In genomic region chr3:106560451-106560966, GRCh38 we compare ENCODE assay signal across 13 cellular contexts.
A peak's percentile ranks its signal among the peaks of the same experiment; 100 is the strongest.
DNase-seq lines count a peak whose midpoint lies in the region; ATAC-seq and TF ChIP-seq lines count a peak whose summit lies in the region.
"Had no signal": no experiment of that assay in that cellular context is flagged by ENCODE, and none has a peak within 500 bp of the region (broad histone marks: within the 10 kb centered on the region; RNA-seq: fewer than 3 reads in every experiment).

No MANE protein-coding gene starts in this region.

- H3K4me1 Mint-ChIP-seq in activated naive CD8-positive, alpha-beta T cell treated with anti-CD3 and anti-CD28 coated beads, Interleukin-2, amount 50 U/mL, for 24 hours = peaks cover 5% of the 10 kb centered on the region
- H3K4me1 Mint-ChIP-seq in activated naive CD8-positive, alpha-beta T cell treated with anti-CD3 and anti-CD28 coated beads for 36 hours = no peaks in the 10 kb centered on the region

- TF ChIP-seq CTCF in suprapubic skin (IDR thresholded peaks at IDR 0.05) = no peak

- H3K36me3 Mint-ChIP-seq in activated naive CD8-positive, alpha-beta T cell treated with anti-CD3 and anti-CD28 coated beads, Interleukin-2, amount 50 U/mL, for 24 hours (ENCODE audit: low read depth) = no peaks in the 10 kb centered on the region
- H3K36me3 Mint-ChIP-seq in activated naive CD8-positive, alpha-beta T cell treated with anti-CD3 and anti-CD28 coated beads for 36 hours = no peaks in the 10 kb centered on the region
- H3K36me3 Mint-ChIP-seq: naive thymus-derived CD4-positive, alpha-beta T cell had no signal

- ATAC-seq in activated naive CD8-positive, alpha-beta T cell treated with anti-CD3 and anti-CD28 coated beads, Interleukin-2, amount 50 U/mL, for 24 hours = peak; percentile 46
- ATAC-seq in HG02610 (IDR thresholded peaks at IDR 0.05; ENCODE audit: unreplicated experiment) (no peak), HG02678 (IDR thresholded peaks at IDR 0.05; ENCODE audit: unreplicated experiment) (no peak)
- ATAC-seq: naive thymus-derived CD4-positive, alpha-beta T cell had no signal

- 40% methylated on average over 3 of the region's 3 CpGs for WGBS in suprapubic skin

- H3K36me3 ChIP-seq in suprapubic skin = no peaks in the 10 kb centered on the region

- no peak for TF ChIP-seq POLR2A in suprapubic skin (IDR thresholded peaks at IDR 0.05)

- H3K4me3 ChIP-seq in suprapubic skin = no peak overlapping the region
- H3K4me3 ChIP-seq: coronary artery had no signal

- no peak for TF ChIP-seq EP300 in suprapubic skin (IDR thresholded peaks at IDR 0.05)

- peak overlapping the region; percentile 68 for H3K27ac ChIP-seq in suprapubic skin
- H3K27ac ChIP-seq: KMS-11 had no signal

- no peak for DNase-seq in activated naive CD8-positive, alpha-beta T cell treated with anti-CD3 and anti-CD28 coated beads, Interleukin-2, amount 50 U/mL, for 24 hours
- no peak for DNase-seq in activated naive CD8-positive, alpha-beta T cell treated with anti-CD3 and anti-CD28 coated beads for 36 hours
- DNase-seq in RPMI7951 (ENCODE audit: low read depth) (peak; percentile 72), fibroblast of peridontal ligament (ENCODE audit: extremely low read depth) (peak; percentile 87), suprapubic skin (ENCODE audit: low spot score in 2 of 2) (no peak), DMS153 (lab: John Stamatoyannopoulos, UW) (no peak)
- DNase-seq: activated T-cell treated with anti-CD3 and anti-CD28 coated beads, Interleukin-2, amount 50 U/mL, for 24 hours; naive thymus-derived CD4-positive, alpha-beta T cell; NCI-H526 had no signal

- no peak overlapping the region for H3K27ac Mint-ChIP-seq in activated naive CD8-positive, alpha-beta T cell treated with anti-CD3 and anti-CD28 coated beads, Interleukin-2, amount 50 U/mL, for 24 hours
- no peak overlapping the region for H3K27ac Mint-ChIP-seq in activated naive CD8-positive, alpha-beta T cell treated with anti-CD3 and anti-CD28 coated beads for 36 hours
- H3K27ac Mint-ChIP-seq: activated T-cell treated with anti-CD3 and anti-CD28 coated beads, Interleukin-2, amount 50 U/mL, for 24 hours; naive thymus-derived CD4-positive, alpha-beta T cell had no signal

- H3K9me3 ChIP-seq in suprapubic skin = peaks cover 2% of the 10 kb centered on the region

- no peak overlapping the region for H3K4me3 Mint-ChIP-seq in activated naive CD8-positive, alpha-beta T cell treated with anti-CD3 and anti-CD28 coated beads, Interleukin-2, amount 50 U/mL, for 24 hours
- H3K4me3 Mint-ChIP-seq in activated naive CD8-positive, alpha-beta T cell treated with anti-CD3 and anti-CD28 coated beads for 36 hours = no peak overlapping the region
- H3K4me3 Mint-ChIP-seq: activated T-cell treated with anti-CD3 and anti-CD28 coated beads, Interleukin-2, amount 50 U/mL, for 24 hours; naive thymus-derived CD4-positive, alpha-beta T cell had no signal

- no peaks in the 10 kb centered on the region for H3K27me3 Mint-ChIP-seq in activated naive CD8-positive, alpha-beta T cell treated with anti-CD3 and anti-CD28 coated beads, Interleukin-2, amount 50 U/mL, for 24 hours
- no peaks in the 10 kb centered on the region for H3K27me3 Mint-ChIP-seq in activated naive CD8-positive, alpha-beta T cell treated with anti-CD3 and anti-CD28 coated beads for 36 hours
- H3K27me3 Mint-ChIP-seq: naive thymus-derived CD4-positive, alpha-beta T cell had no signal

- peaks cover 6% of the 10 kb centered on the region for H3K4me1 ChIP-seq in suprapubic skin

- H3K27me3 ChIP-seq in suprapubic skin = no peaks in the 10 kb centered on the region

- peaks cover 3% of the 10 kb centered on the region for H3K9me3 Mint-ChIP-seq in activated naive CD8-positive, alpha-beta T cell treated with anti-CD3 and anti-CD28 coated beads, Interleukin-2, amount 50 U/mL, for 24 hours
- no peaks in the 10 kb centered on the region for H3K9me3 Mint-ChIP-seq in activated naive CD8-positive, alpha-beta T cell treated with anti-CD3 and anti-CD28 coated beads for 36 hours
- H3K9me3 Mint-ChIP-seq: activated T-cell treated with anti-CD3 and anti-CD28 coated beads, Interleukin-2, amount 50 U/mL, for 24 hours had no signal

Comparison
In these comparisons a context has a peak if more than half of its experiments do, and no peak if none do; other contexts are left out.
1. DNase-seq: peak in RPMI7951 (single experiment) and fibroblast of peridontal ligament (single experiment); none in activated naive CD8-positive, alpha-beta T cell treated with anti-CD3 and anti-CD28 coated beads, Interleukin-2, amount 50 U/mL, for 24 hours (single experiment), activated naive CD8-positive, alpha-beta T cell treated with anti-CD3 and anti-CD28 coated beads for 36 hours (single experiment), suprapubic skin (0 of 2) and DMS153 (single experiment).